9 cellular contexts compared by ENCODE assay signal in genomic region chr16:81997738-81998137, GRCh38. TPM values are rescaled to one million over a fixed set of nuclear protein-coding genes. Genes with fewer than 3 reads are reported as not detected.
DNase-seq lines count a peak whose midpoint lies in the region; ATAC-seq, FAIRE-seq and TF ChIP-seq lines count a peak whose summit lies in the region.
"Had no signal": no experiment of that assay in that cellular context is flagged by ENCODE, and none has a peak within 500 bp of the region (broad histone marks: within the 10 kb centered on the region; RNA-seq: fewer than 3 reads in every experiment).

No MANE protein-coding gene starts in this region.

- TF ChIP-seq RAD21 in HepG2 (CRISPR knock-in tag; IDR thresholded peaks at IDR 0.05) = no peak

- no peak for TF ChIP-seq EP300 in HepG2 (IDR thresholded peaks at IDR 0.05; ENCODE audit: low read depth in 2 of 2, low read length in 2 of 2)
- TF ChIP-seq EP300 in HepG2 (CRISPR knock-in tag; IDR thresholded peaks at IDR 0.05; ENCODE audit: borderline replicate concordance) = no peak

- H3K9me3 ChIP-seq in breast epithelium (no peaks in the 10 kb centered on the region), HepG2 (ENCODE audit: low read length) (no peaks in the 10 kb centered on the region), Peyer's patch (no peaks in the 10 kb centered on the region)

- TF ChIP-seq CTCF in breast epithelium (IDR thresholded peaks at IDR 0.05) = no peak
- TF ChIP-seq CTCF in HepG2 (CRISPR knock-in tag; IDR thresholded peaks at IDR 0.05) = no peak
- TF ChIP-seq CTCF in Peyer's patch (IDR thresholded peaks at IDR 0.05) = no peak

- no peaks in the 10 kb centered on the region for H3K79me2 ChIP-seq in HepG2 (ENCODE audit: insufficient read depth, low read length)
- H3K79me2 ChIP-seq: parathyroid adenoma had no signal

- peak overlapping the region; percentile 36 to 65 for H3K27ac ChIP-seq in breast epithelium
- no peak overlapping the region for H3K27ac ChIP-seq in HepG2 (ENCODE audit: extremely low read length, insufficient read depth, low read length)
- H3K27ac ChIP-seq in Peyer's patch = peak overlapping the region in 2 of 4 donors; percentile 45 to 53
- H3K27ac ChIP-seq: parathyroid adenoma had no signal

- peak; percentile 36 for ATAC-seq in HepG2
- ATAC-seq in GM18519 (IDR thresholded peaks at IDR 0.05; ENCODE audit: low FRiP score, unreplicated experiment) = no peak

- H3K36me3 ChIP-seq in breast epithelium (no peaks in the 10 kb centered on the region), HepG2 (replicated peaks in 1 of 2; ENCODE audit: control insufficient read depth in 1 of 2, insufficient read depth in 2 of 2, low read length in 2 of 2) (no peaks in the 10 kb centered on the region), Peyer's patch (peaks cover 0 to 23% (median 0%) of the 10 kb centered on the region in 3 donors)

- no TSS peak for BruUV-seq in HepG2 (replicated peaks; lab: Mats Ljungman, UMichigan)

- in situ Hi-C loops in HepG2 (cut with HindIII; ENCODE audit: extremely low pct_ligation_motif_present, low pct_unique_long_range_greater_than_20kb) = no loop called here

- no peaks in the 10 kb centered on the region for H3K4me1 ChIP-seq in breast epithelium
- H3K4me1 ChIP-seq in HepG2 (ENCODE audit: insufficient read depth, low read length) = peaks cover 14% of the 10 kb centered on the region
- H3K4me1 ChIP-seq in Peyer's patch = peaks cover 0 to 4% (median 0%) of the 10 kb centered on the region in 4 donors
- H3K4me1 ChIP-seq: parathyroid adenoma had no signal

- peak; percentile 44 for DNase-seq in HT-29 (ENCODE audit: low spot score)
- DNase-seq in breast epithelium (ENCODE audit: low spot score in 2 of 2) = no peak
- DNase-seq in HepG2 (ENCODE audit: low spot score) = peak; percentile 64
- DNase-seq in inferior parietal cortex (ENCODE audit: extremely low spot score) = no peak
- DNase-seq in NCI-H146 (lab: John Stamatoyannopoulos, UW) = no peak
- no peak for DNase-seq in Peyer's patch
- DNase-seq: activated CD4-positive, alpha-beta memory T cell treated with anti-CD3 and anti-CD28 coated beads, Interleukin-2, amount 10 ng/mL, durations not matched to agents 7 days and 5 days had no signal

- intact Hi-C loops in breast epithelium (cut with DNase I; ENCODE audit: low total_unique reads) (no loop called here), HepG2 (cut with micrococcal nuclease; ENCODE audit: unreplicated experiment) (loop anchor here (1.0 to 10.0 kb wide), 2 partner anchors 53 to 107 kb away; no protein-coding TSS in a partner anchor)

- CTCF ChIA-PET in HepG2 (lab: Yijun Ruan, JAX; ENCODE audit: low intra/inter-chr PET ratio, low total read pairs) = interaction anchor here (1.1 to 1.7 kb wide), 2 partner anchors 107 to 233 kb away, joined by 3 to 6 read pairs; no protein-coding TSS in a partner anchor

- H2AFZ ChIP-seq in HepG2 (ENCODE audit: low read length) = no peak overlapping the region
- H2AFZ ChIP-seq: parathyroid adenoma had no signal

- TF ChIP-seq POLR2A in breast epithelium (IDR thresholded peaks at IDR 0.05) (no peak), HepG2 (IDR thresholded peaks at IDR 0.05; ENCODE audit: insufficient read depth in 1 of 2, low read depth in 2 of 2, low read length in 2 of 2) (no peak), Peyer's patch (IDR thresholded peaks at IDR 0.05) (no peak)

- POLR2A ChIA-PET in HepG2 (lab: Yijun Ruan, JAX) = interaction anchor here (1.4 to 1.6 kb wide), 2 partner anchors 46 to 683 kb away, joined by 3 to 4 read pairs; partner anchors contain the start of gene GAN

- no peaks in the 10 kb centered on the region for H4K20me1 ChIP-seq in HepG2 (ENCODE audit: insufficient read depth, low read length)

- H3K4me2 ChIP-seq in HepG2 (ENCODE audit: low read depth, low read length) = no peak overlapping the region

- no peak overlapping the region for H3K4me3 ChIP-seq in breast epithelium
- H3K4me3 ChIP-seq in HepG2 (replicated peaks in 1 of 3; ENCODE audit: insufficient read depth in 1 of 3, low read depth in 2 of 3, low read length in 3 of 3) = no peak overlapping the region
- H3K4me3 ChIP-seq in Peyer's patch = no peak overlapping the region

- peak; percentile 15 for FAIRE-seq in HepG2 (lab: Jason Lieb, UNC)

- no peaks in the 10 kb centered on the region for H3K27me3 ChIP-seq in breast epithelium
- peaks cover 0 to 4% of the 10 kb centered on the region in 2 experiments; a peak in 2 of 5 replicates for H3K27me3 ChIP-seq in HepG2 (ENCODE audit: control insufficient read depth in 1 of 2, insufficient read depth in 2 of 2, low read length in 2 of 2)
- no peaks in the 10 kb centered on the region for H3K27me3 ChIP-seq in Peyer's patch

- WGBS in HepG2 (ENCODE audit: low lambda C conversion rate) = 3% methylated on average over 2 of the region's 2 CpGs

- H3K9ac ChIP-seq in HepG2 (ENCODE audit: insufficient read depth, low read depth, low read length) = no peak overlapping the region
- H3K9ac ChIP-seq: parathyroid adenoma had no signal

TF ChIP-seq in HepG2, 621 proteins besides CTCF, POLR2A, EP300 and RAD21 (continues in another document):
- TF ChIP-seq GATA4 (IDR thresholded peaks at IDR 0.05; ENCODE audit: borderline replicate concordance, low read depth) = no peak
- no peak for TF ChIP-seq SNAPC5 (CRISPR knock-in tag; IDR thresholded peaks at IDR 0.05; ENCODE audit: borderline replicate concordance)
- TF ChIP-seq ZNF431 (CRISPR knock-in tag; IDR thresholded peaks at IDR 0.05; ENCODE audit: borderline replicate concordance, low read depth) = no peak
- TF ChIP-seq HOXD1 (CRISPR knock-in tag; IDR thresholded peaks at IDR 0.05) = no peak

RNA-seq across cellular contexts. Expression of gene SDR42E1, which starts 13.5 kb away (rescaled TPM):
- total RNA-seq in HT-29 (2014; rRNA removed; shearing (Covaris generic)) = 3.4 and 10.2 TPM in 2 replicates
- total RNA-seq in breast epithelium = 10 to 100 TPM in 1 of 3 donors, 1 to 10 TPM in 1, under 1 TPM in 1; 0.16 to 11.7 (median 6.9) TPM
- total RNA-seq in HepG2 (2016; rRNA removed; fragmentation: Illumina TruSeq; extraction: Trizol) = 0.01 and 0.13 TPM in 2 replicates
- not detected in 2 replicates for total RNA-seq in HepG2 (2016; cell fraction: cytosol; rRNA removed; fragmentation: Illumina TruSeq; extraction: Trizol; ENCODE audit: low read depth)
- total RNA-seq in HepG2 (2016; cell fraction: insoluble cytoplasmic fraction; rRNA removed; fragmentation: Illumina TruSeq; extraction: Trizol) = 0.09 and 0.39 TPM in 2 replicates
- under 0.01 and 0.09 TPM in 2 replicates for total RNA-seq in HepG2 (2016; cell fraction: membrane; rRNA removed; fragmentation: Illumina TruSeq; extraction: Trizol)
- 0.03 TPM in 1 of 2 replicates, not detected in the other for total RNA-seq in HepG2 (2016; cell fraction: nucleus; rRNA removed; fragmentation: Illumina TruSeq; extraction: Trizol)
- 0.01 TPM in 1 of 2 replicates, not detected in the other for polyA plus RNA-seq in HepG2 (2011; rRNA removed)
- polyA plus RNA-seq in HepG2 (2011; cell fraction: cytosol; rRNA removed) = under 0.01 TPM in 1 of 2 replicates, not detected in the other
- 0.02 TPM in 2 replicates for polyA plus RNA-seq in HepG2 (2011; cell fraction: nucleus; rRNA removed)
- 0.01 TPM in 1 of 2 replicates, not detected in the other for polyA plus RNA-seq in HepG2 (2012)
- polyA plus RNA-seq in HepG2 (2016; cell fraction: cytosol; fragmentation: Illumina TruSeq; extraction: Trizol; ENCODE audit: low read depth) = not detected in 2 replicates
- polyA plus RNA-seq in HepG2 (2016; cell fraction: insoluble cytoplasmic fraction; fragmentation: Illumina TruSeq; extraction: Trizol; ENCODE audit: low read depth) = 0.11 TPM in 2 replicates
- polyA plus RNA-seq in HepG2 (2016; cell fraction: membrane; fragmentation: Illumina TruSeq; extraction: Trizol; ENCODE audit: low read depth) = 0.07 TPM in 1 of 2 replicates, not detected in the other
- not detected in 2 replicates for polyA plus RNA-seq in HepG2 (2016; cell fraction: nucleus; fragmentation: Illumina TruSeq; extraction: Trizol; ENCODE audit: insufficient read depth, low read depth)
- not detected in 2 replicates for polyA minus RNA-seq in HepG2 (2011; rRNA and poly(A)+ RNA removed; ENCODE audit: low replicate concordance)
- not detected in 2 replicates for polyA minus RNA-seq in HepG2 (2011; cell fraction: cytosol; rRNA and poly(A)+ RNA removed)
- polyA minus RNA-seq in HepG2 (2011; cell fraction: nucleus; rRNA and poly(A)+ RNA removed) = not detected in 2 replicates
- total RNA-seq in Peyer's patch = 10 to 100 TPM in 3 of 4 donors, 1 to 10 TPM in 1; 1.7 to 19.8 (median 17.1) TPM

RNA-seq across cellular contexts. Expression of gene HSD17B2, which starts 37.3 kb away (rescaled TPM):
- 39.0 and 40.8 TPM in 2 replicates for total RNA-seq in HT-29 (2014; rRNA removed; shearing (Covaris generic))
- 1 to 10 TPM in 2 of 3 donors, not detected in 1; 4.5 to 8.8 TPM for total RNA-seq in breast epithelium
- total RNA-seq in HepG2 (2016; rRNA removed; fragmentation: Illumina TruSeq; extraction: Trizol) = 20.4 and 26.3 TPM in 2 replicates
- 8.1 and 10.8 TPM in 2 replicates for total RNA-seq in HepG2 (2016; cell fraction: cytosol; rRNA removed; fragmentation: Illumina TruSeq; extraction: Trizol; ENCODE audit: low read depth)
- total RNA-seq in HepG2 (2016; cell fraction: insoluble cytoplasmic fraction; rRNA removed; fragmentation: Illumina TruSeq; extraction: Trizol) = 17.1 and 26.5 TPM in 2 replicates
- total RNA-seq in HepG2 (2016; cell fraction: membrane; rRNA removed; fragmentation: Illumina TruSeq; extraction: Trizol) = 14.2 and 15.4 TPM in 2 replicates
- 20.3 and 26.6 TPM in 2 replicates for total RNA-seq in HepG2 (2016; cell fraction: nucleus; rRNA removed; fragmentation: Illumina TruSeq; extraction: Trizol)
- 69.3 and 70.7 TPM in 2 replicates for polyA plus RNA-seq in HepG2 (2011; rRNA removed)
- polyA plus RNA-seq in HepG2 (2011; cell fraction: cytosol; rRNA removed) = 63.0 and 86.7 TPM in 2 replicates
- polyA plus RNA-seq in HepG2 (2011; cell fraction: nucleus; rRNA removed) = 25.9 and 29.8 TPM in 2 replicates
- 99.3 and 106 TPM in 2 replicates for polyA plus RNA-seq in HepG2 (2012)
- polyA plus RNA-seq in HepG2 (2016; cell fraction: cytosol; fragmentation: Illumina TruSeq; extraction: Trizol; ENCODE audit: low read depth) = 10.6 and 11.5 TPM in 2 replicates
- polyA plus RNA-seq in HepG2 (2016; cell fraction: insoluble cytoplasmic fraction; fragmentation: Illumina TruSeq; extraction: Trizol; ENCODE audit: low read depth) = 19.6 and 20.2 TPM in 2 replicates
- 13.1 and 14.3 TPM in 2 replicates for polyA plus RNA-seq in HepG2 (2016; cell fraction: membrane; fragmentation: Illumina TruSeq; extraction: Trizol; ENCODE audit: low read depth)
- polyA plus RNA-seq in HepG2 (2016; cell fraction: nucleus; fragmentation: Illumina TruSeq; extraction: Trizol; ENCODE audit: insufficient read depth, low read depth) = 30.1 and 31.0 TPM in 2 replicates
- polyA minus RNA-seq in HepG2 (2011; rRNA and poly(A)+ RNA removed; ENCODE audit: low replicate concordance) = 150 TPM in 1 of 2 replicates, not detected in the other
- 38.6 and 54.8 TPM in 2 replicates for polyA minus RNA-seq in HepG2 (2011; cell fraction: cytosol; rRNA and poly(A)+ RNA removed)
- polyA minus RNA-seq in HepG2 (2011; cell fraction: nucleus; rRNA and poly(A)+ RNA removed) = 77.4 and 89.1 TPM in 2 replicates
- 100 to 1,000 TPM in 3 of 4 donors, 10 to 100 TPM in 1; 19.8 to 173 (median 140) TPM for total RNA-seq in Peyer's patch
- total RNA-seq: activated CD4-positive, alpha-beta memory T cell treated with anti-CD3 and anti-CD28 coated beads, Interleukin-2, amount 10 ng/mL, durations not matched to agents 7 days and 5 days had no signal

Comparison
In these comparisons a context has a peak if more than half of its experiments do, and no peak if none do; other contexts are left out.
1. DNase-seq: peak in HT-29 (single experiment) and HepG2 (single experiment); none in breast epithelium (0 of 2), inferior parietal cortex (single experiment), NCI-H146 (single experiment) and Peyer's patch (0 of 3).